26 cellular contexts compared by ENCODE assay signal in genomic region chr18:697012-697411, GRCh38. TPM values are rescaled to one million over a fixed set of nuclear protein-coding genes. Genes with fewer than 3 reads are reported as not detected.
"Had no signal": no experiment of that assay in that cellular context is flagged by ENCODE, and none has a peak within 500 bp of the region (broad histone marks: within the 10 kb centered on the region; RNA-seq: fewer than 3 reads in every experiment).

No MANE protein-coding gene starts in this region.

- H3K27me3 ChIP-seq: dorsolateral prefrontal cortex, esophagus squamous epithelium, gastrocnemius medialis, heart right ventricle, left lung had no signal

- H3K9me3 ChIP-seq: esophagus squamous epithelium, gastrocnemius medialis, heart right ventricle, left lung, lower lobe of right lung, mucosa of descending colon had no signal

- DNase-seq: dermis blood vessel endothelial cell; dorsolateral prefrontal cortex; effector CD8-positive, alpha-beta T cell; effector memory CD8-positive, alpha-beta T cell; erythroblast; esophagus squamous epithelium; foreskin fibroblast; foreskin melanocyte; gastrocnemius medialis; glutamatergic neuron; heart right ventricle; hippocampal formation; left cardiac atrium; left lung; left ventricle myocardium superior; lower lobe of right lung; mesenchymal stem cell; mucosa of descending colon; naive B cell; naive thymus-derived CD8-positive, alpha-beta T cell had no signal

- H3K4me3 ChIP-seq: coronary artery, dorsolateral prefrontal cortex, esophagus squamous epithelium, gastrocnemius medialis, heart right ventricle, left lung, lower lobe of right lung, mucosa of descending colon had no signal

- H3K36me3 ChIP-seq: gastrocnemius medialis had no signal

- H3K4me1 ChIP-seq: gastrocnemius medialis, heart right ventricle, left lung, lower lobe of right lung had no signal

- H3K27ac ChIP-seq: coronary artery, epithelial cell of prostate, esophagus squamous epithelium, gastrocnemius medialis, heart right ventricle, left lung, lower lobe of right lung had no signal

- FAIRE-seq: endometrium, islet of Langerhans, keratinocyte had no signal

- ATAC-seq: effector memory CD8-positive, alpha-beta T cell; esophagus mucosa; gastrocnemius medialis; heart right ventricle; left cardiac atrium; left ventricle myocardium superior; mucosa of descending colon; naive thymus-derived CD8-positive, alpha-beta T cell had no signal

RNA-seq across cellular contexts. Expression of gene TYMS, which starts 39.6 kb away (rescaled TPM):
- total RNA-seq: naive thymus-derived CD8-positive, alpha-beta T cell had no signal
